In the genomic region with DNA sequence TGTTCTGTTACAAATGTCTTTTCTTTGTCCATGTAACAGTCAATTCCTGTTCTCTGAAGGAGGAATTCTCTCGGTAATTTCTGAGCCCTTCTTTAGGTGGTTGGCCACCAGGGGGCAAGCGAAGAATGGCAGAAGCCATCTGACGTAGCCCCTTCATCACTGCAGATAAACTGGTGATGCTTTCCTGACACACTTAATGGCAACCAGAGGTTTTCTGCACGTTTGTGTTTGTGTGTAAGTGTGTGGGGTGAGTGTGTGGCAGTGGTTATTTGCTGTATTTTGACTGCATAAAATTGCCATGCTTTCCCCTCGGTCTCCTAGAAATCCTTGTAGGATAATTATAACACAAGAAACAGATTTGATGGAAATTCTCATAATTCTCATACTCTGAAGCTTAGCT, we compare ENCODE assay signal across 8 cellular contexts.
DNase-seq lines count a peak whose midpoint lies in the region; ATAC-seq and TF ChIP-seq lines count a peak whose summit lies in the region.

No MANE protein-coding gene starts in this region.

- TF ChIP-seq CTCF in PC-9 (conservative IDR thresholded peaks at IDR 0.05): peak; percentile 83
- TF ChIP-seq CTCF in fibroblast of the aortic adventitia (IDR thresholded peaks at IDR 0.05; ENCODE audit: insufficient read depth, low read length): peak; percentile 85
- TF ChIP-seq CTCF in thoracic aorta (IDR thresholded peaks at IDR 0.05): peak; percentile 83

- no peaks in the 10 kb centered on the region for H3K36me3 ChIP-seq in PC-9 (ENCODE audit: low read depth)
- no peaks in the 10 kb centered on the region for H3K36me3 ChIP-seq in thoracic aorta

- intact Hi-C loops in PC-9 (cut with micrococcal nuclease; ENCODE audit: unreplicated experiment): loop anchor here (1.0 to 2.0 kb wide), 6 partner anchors 260 to 698 kb away; no protein-coding TSS in a partner anchor

- CTCF ChIA-PET in PC-9 (lab: Charles Lee): no interaction called here

- H3K4me3 ChIP-seq in PC-9 (no peak overlapping the region), fibroblast of the aortic adventitia (ENCODE audit: low read depth, low read length) (no peak overlapping the region), thoracic aorta (no peak overlapping the region)

- POLR2A ChIA-PET in PC-9 (lab: Charles Lee; ENCODE audit: unreplicated experiment): no interaction called here

- BruUV-seq in PC-9 (replicated peaks; lab: Mats Ljungman, UMichigan): no TSS peak

- H3K27ac ChIP-seq in PC-9 (no peak overlapping the region), thoracic aorta (no peak overlapping the region)

- no peaks in the 10 kb centered on the region for H3K4me1 Mint-ChIP-seq in activated T-cell treated with anti-CD3 and anti-CD28 coated beads, Interleukin-2, amount 50 U/mL, for 72 hours (ENCODE audit: low read depth)

- H3K27me3 ChIP-seq in PC-9 (ENCODE audit: insufficient read depth, low read depth) (no peaks in the 10 kb centered on the region), thoracic aorta (replicated peaks; ENCODE audit: insufficient read depth) (no peaks in the 10 kb centered on the region)

- H4K20me1 ChIP-seq in PC-9 (ENCODE audit: insufficient read depth): no peaks in the 10 kb centered on the region

- H3K9me3 ChIP-seq in PC-9 (ENCODE audit: insufficient read depth, low read depth): no peaks in the 10 kb centered on the region
- H3K9me3 ChIP-seq in thoracic aorta: no peaks in the 10 kb centered on the region

- no peaks in the 10 kb centered on the region for H3K4me1 ChIP-seq in PC-9 (replicated peaks; ENCODE audit: insufficient read depth)
- H3K4me1 ChIP-seq in thoracic aorta (ENCODE audit: control insufficient read depth in 1 of 2, low read depth in 2 of 2): peaks cover 0 to 28% of the 10 kb centered on the region in 2 donors

- H3K9me2 ChIP-seq in PC-9 (ENCODE audit: insufficient read depth): no peaks in the 10 kb centered on the region

- no peak overlapping the region for H3K27ac Mint-ChIP-seq in activated T-cell treated with anti-CD3 and anti-CD28 coated beads, Interleukin-2, amount 50 U/mL, for 72 hours

- no peaks in the 10 kb centered on the region for H3K9me3 Mint-ChIP-seq in activated T-cell treated with anti-CD3 and anti-CD28 coated beads, Interleukin-2, amount 50 U/mL, for 72 hours

- H3K27me3 Mint-ChIP-seq in activated T-cell treated with anti-CD3 and anti-CD28 coated beads, Interleukin-2, amount 50 U/mL, for 72 hours (ENCODE audit: low read depth): peaks cover 15% of the 10 kb centered on the region

- H3K36me3 Mint-ChIP-seq in activated T-cell treated with anti-CD3 and anti-CD28 coated beads, Interleukin-2, amount 50 U/mL, for 72 hours (ENCODE audit: insufficient read depth in 2 of 2): no peaks in the 10 kb centered on the region

- no peak overlapping the region for H3K4me3 Mint-ChIP-seq in activated T-cell treated with anti-CD3 and anti-CD28 coated beads, Interleukin-2, amount 50 U/mL, for 72 hours

- DNase-seq in AG08396 (ENCODE audit: low spot score) (peak; percentile 75), HS-5 (ENCODE audit: low read depth) (peak; percentile 16), PC-9 (peak; percentile 46 to 66), fibroblast of the aortic adventitia (ENCODE audit: low read depth) (peak; percentile 85), non-pigmented ciliary epithelial cell (ENCODE audit: low read depth) (peak; percentile 40), thoracic aorta (ENCODE audit: low spot score) (peak; percentile 28)
- DNase-seq in activated T-cell treated with anti-CD3 and anti-CD28 coated beads, Interleukin-2, amount 50 U/mL, for 72 hours: peak; percentile 72 to 74

- H3K4me2 ChIP-seq in PC-9: no peak overlapping the region

- no peaks in the 10 kb centered on the region for H3F3A ChIP-seq in PC-9 (ENCODE audit: insufficient read depth, low read depth)

- peak; percentile 77 for ATAC-seq in GM18511 (IDR thresholded peaks at IDR 0.05; ENCODE audit: unreplicated experiment)
- peak; percentile 43 to 59 for ATAC-seq in activated T-cell treated with anti-CD3 and anti-CD28 coated beads, Interleukin-2, amount 50 U/mL, for 72 hours (replicated peaks in 1 of 2)
- ATAC-seq in thoracic aorta (ENCODE audit: insufficient number of reproducible peaks, low FRiP score, low read depth): peak; percentile 60

- H2AFZ ChIP-seq in PC-9: no peak overlapping the region

- H3K79me2 ChIP-seq in PC-9 (ENCODE audit: low read depth): no peaks in the 10 kb centered on the region

Comparison
In these comparisons a context has a peak if more than half of its experiments do, and no peak if none do; other contexts are left out.
1. DNase-seq: peak in every context shown above with its lines; median percentile 85 in fibroblast of the aortic adventitia; 75 in AG08396; 73 in activated T-cell treated with anti-CD3 and anti-CD28 coated beads, Interleukin-2, amount 50 U/mL, for 72 hours; 56 in PC-9; 40 in non-pigmented ciliary epithelial cell; 28 in thoracic aorta; 16 in HS-5.